29 cellular contexts compared by ENCODE assay signal in genomic region chr3:41660510-41660909, GRCh38.
DNase-seq lines count a peak whose midpoint lies in the region; ATAC-seq, FAIRE-seq and TF ChIP-seq lines count a peak whose summit lies in the region.
"Had no signal": no experiment of that assay in that cellular context is flagged by ENCODE, and none has a peak within 500 bp of the region (broad histone marks: within the 10 kb centered on the region; RNA-seq: fewer than 3 reads in every experiment).

No MANE protein-coding gene starts in this region.

- ATAC-seq in HepG2 (no peak), right lobe of liver (no peak)
- ATAC-seq: A549; CD8-positive, alpha-beta T cell had no signal

- H2AFZ ChIP-seq in HepG2 (ENCODE audit: low read length): no peak overlapping the region

- H3K36me3 ChIP-seq in HepG2 (replicated peaks in 1 of 2; ENCODE audit: control insufficient read depth in 1 of 2, insufficient read depth in 2 of 2, low read length in 2 of 2) (no peaks in the 10 kb centered on the region), right lobe of liver (no peaks in the 10 kb centered on the region)
- H3K36me3 ChIP-seq: BE2C, BLaER1 had no signal

- no peaks in the 10 kb centered on the region for H4K20me1 ChIP-seq in HepG2 (ENCODE audit: insufficient read depth, low read length)
- H4K20me1 ChIP-seq: BLaER1; BLaER1 treated with 17β-estradiol and CSF1 and Interleukin-3, amounts not matched to agents 10 nM and 100 nM had no signal

- H3K9me3 ChIP-seq in HepG2 (ENCODE audit: low read length) (0 out of 2 replicates have a peak, but pooled peaks cover 4% of the 10 kb centered on the region), right lobe of liver (no peaks in the 10 kb centered on the region)
- H3K9me3 ChIP-seq: A549, BE2C had no signal

- intact Hi-C loops in HepG2 (cut with micrococcal nuclease; ENCODE audit: unreplicated experiment): no loop called here
- intact Hi-C loops in right lobe of liver (cut with DNase I): no loop called here

- H3K4me3 ChIP-seq in HepG2 (replicated peaks in 1 of 3; ENCODE audit: insufficient read depth in 1 of 3, low read depth in 2 of 3, low read length in 3 of 3) (no peak overlapping the region), right lobe of liver (no peak overlapping the region)
- H3K4me3 ChIP-seq: A549; BLaER1; BLaER1 treated with 17β-estradiol and CSF1 and Interleukin-3, amounts not matched to agents 10 nM and 100 nM had no signal

- WGBS in HepG2 (ENCODE audit: low lambda C conversion rate): 4% methylated on average over 1 of the region's 1 CpG
- WGBS in right lobe of liver (ENCODE audit: insufficient coverage, low coverage, low lambda C conversion rate, missing lambda C conversion rate): 41% methylated on average over 1 of the region's 1 CpG

- peak; percentile 9 for DNase-seq in HepG2 (ENCODE audit: low spot score)
- DNase-seq in right lobe of liver: no peak
- DNase-seq: 8988T; ACHN; AML-193; BE2C; C1 segment of cervical spinal cord; Caco-2; Calu3; CD4-positive, alpha-beta memory T cell; CD4-positive, alpha-beta T cell; CD4-positive, CD25-positive, alpha-beta regulatory T cell; CD8-positive, alpha-beta memory T cell; CD8-positive, alpha-beta T cell; COR-L47; DMS 273 treated with DMSO at 0.1 percent for 48 hours; DMS153; DMS53; DMS79; DMS79 treated with DMSO at 0.1 percent for 48 hours; DND-41; EL had no signal

- TF ChIP-seq RAD21 in HepG2 (CRISPR knock-in tag; IDR thresholded peaks at IDR 0.05): no peak

- H3K4me1 ChIP-seq in HepG2 (ENCODE audit: insufficient read depth, low read length) (peaks cover 10% of the 10 kb centered on the region), right lobe of liver (peaks cover 0 to 7% (median 3%) of the 10 kb centered on the region in 4 donors)
- H3K4me1 ChIP-seq: A549; BE2C; BLaER1; BLaER1 treated with 17β-estradiol and CSF1 and Interleukin-3, amounts not matched to agents 10 nM and 100 nM; Caco-2 had no signal

- POLR2A ChIA-PET in HepG2 (lab: Yijun Ruan, JAX): no interaction called here

- BruUV-seq in HepG2 (replicated peaks; lab: Mats Ljungman, UMichigan): no TSS peak

- H3K27ac ChIP-seq in HepG2 (ENCODE audit: extremely low read length, insufficient read depth, low read length) (no peak overlapping the region), right lobe of liver (no peak overlapping the region)
- H3K27ac ChIP-seq: 22Rv1; A549; BLaER1; BLaER1 treated with 17β-estradiol and CSF1 and Interleukin-3, amounts not matched to agents 10 nM and 100 nM; C4-2B had no signal

- no peak for TF ChIP-seq POLR2A in HepG2 (IDR thresholded peaks at IDR 0.05; ENCODE audit: insufficient read depth in 1 of 2, low read depth in 2 of 2, low read length in 2 of 2)
- TF ChIP-seq POLR2A in right lobe of liver (IDR thresholded peaks at IDR 0.05): no peak

- in situ Hi-C loops in HepG2 (cut with HindIII; ENCODE audit: extremely low pct_ligation_motif_present, low pct_unique_long_range_greater_than_20kb): no loop called here

- no peak; a peak in 1 of 4 replicates for TF ChIP-seq EP300 in HepG2 (IDR thresholded peaks at IDR 0.05; ENCODE audit: low read depth in 2 of 2, low read length in 2 of 2)
- TF ChIP-seq EP300 in HepG2 (CRISPR knock-in tag; IDR thresholded peaks at IDR 0.05; ENCODE audit: borderline replicate concordance): no peak

- H3K4me2 ChIP-seq in HepG2 (ENCODE audit: low read depth, low read length): no peak overlapping the region; the same call in 1 of the 2 replicates
- H3K4me2 ChIP-seq: A549; BLaER1; BLaER1 treated with 17β-estradiol and CSF1 and Interleukin-3, amounts not matched to agents 10 nM and 100 nM had no signal

- H3K9ac ChIP-seq in HepG2 (ENCODE audit: insufficient read depth, low read depth, low read length): no peak overlapping the region
- H3K9ac ChIP-seq: BLaER1; BLaER1 treated with 17β-estradiol and CSF1 and Interleukin-3, amounts not matched to agents 10 nM and 100 nM had no signal

- CTCF ChIA-PET in HepG2 (lab: Yijun Ruan, JAX; ENCODE audit: low intra/inter-chr PET ratio, low total read pairs): no interaction called here

- FAIRE-seq in HepG2 (lab: Jason Lieb, UNC): peak; percentile 65
- FAIRE-seq: A204.1, A549, D721Med had no signal

- TF ChIP-seq CTCF in HepG2 (CRISPR knock-in tag; IDR thresholded peaks at IDR 0.05) (no peak), right lobe of liver (IDR thresholded peaks at IDR 0.05) (no peak)

- H3K79me2 ChIP-seq in HepG2 (ENCODE audit: insufficient read depth, low read length): no peaks in the 10 kb centered on the region

- H3K27me3 ChIP-seq in HepG2 (ENCODE audit: control insufficient read depth in 1 of 2, insufficient read depth in 2 of 2, low read length in 2 of 2): no peaks in the 10 kb centered on the region
- H3K27me3 ChIP-seq in right lobe of liver: no peaks in the 10 kb centered on the region
- H3K27me3 ChIP-seq: BE2C; BLaER1; BLaER1 treated with 17β-estradiol and CSF1 and Interleukin-3, amounts not matched to agents 10 nM and 100 nM had no signal

TF ChIP-seq in HepG2, 621 proteins besides CTCF, POLR2A, EP300 and RAD21:
- no peak for TF ChIP-seq MAF1 (CRISPR knock-in tag; IDR thresholded peaks at IDR 0.05; ENCODE audit: borderline replicate concordance)
- no peak for TF ChIP-seq PAX8 (CRISPR knock-in tag; IDR thresholded peaks at IDR 0.05; ENCODE audit: borderline replicate concordance)
- TF ChIP-seq IRF9 (CRISPR knock-in tag; IDR thresholded peaks at IDR 0.05; ENCODE audit: borderline replicate concordance): no peak
- peak; percentile 24; the same call in 1 of the 2 replicates for TF ChIP-seq TCF7 (IDR thresholded peaks at IDR 0.05; ENCODE audit: low read depth)
- no peak for TF ChIP-seq KLF13 (CRISPR knock-in tag; IDR thresholded peaks at IDR 0.05)
- TF ChIP-seq ETS1 (CRISPR knock-in tag; IDR thresholded peaks at IDR 0.05): no peak
- TF ChIP-seq HNRNPLL (IDR thresholded peaks at IDR 0.05; ENCODE audit: low read depth, low read length, poor library complexity, severe bottlenecking): no peak
- peak; percentile 45; the same call in 1 of the 2 replicates for TF ChIP-seq HNF4G (IDR thresholded peaks at IDR 0.05; ENCODE audit: borderline replicate concordance, low read depth, low read length)
- no peak for TF ChIP-seq HNF4G (CRISPR knock-in tag; IDR thresholded peaks at IDR 0.05; ENCODE audit: borderline replicate concordance, low read depth)
- peak; percentile 70 for TF ChIP-seq HNF4A (CRISPR knock-in tag; IDR thresholded peaks at IDR 0.05)
- no peak for TF ChIP-seq ZNF331 (CRISPR knock-in tag; IDR thresholded peaks at IDR 0.05)
- TF ChIP-seq TIGD3 (CRISPR knock-in tag; IDR thresholded peaks at IDR 0.05; ENCODE audit: borderline replicate concordance): no peak
- peak; percentile 94 for TF ChIP-seq ZBTB26 (CRISPR knock-in tag; IDR thresholded peaks at IDR 0.05; ENCODE audit: borderline replicate concordance)
- TF ChIP-seq MAZ (IDR thresholded peaks at IDR 0.05; ENCODE audit: borderline replicate concordance, low read depth, low read length): no peak
- TF ChIP-seq MAZ (CRISPR knock-in tag; IDR thresholded peaks at IDR 0.05; ENCODE audit: low read depth): no peak
- TF ChIP-seq ZNF335 (CRISPR knock-in tag; IDR thresholded peaks at IDR 0.05): no peak
- no peak for TF ChIP-seq HCFC1 (IDR thresholded peaks at IDR 0.05; ENCODE audit: low read depth, low read length)
- 0 out of 2 replicates have a peak, but pooled peaks have one; percentile 18 for TF ChIP-seq GATAD2A (CRISPR knock-in tag; IDR thresholded peaks at IDR 0.05)
- TF ChIP-seq CHD4 (IDR thresholded peaks at IDR 0.05; ENCODE audit: borderline replicate concordance, low read length): no peak
